22 cellular contexts compared by ENCODE assay signal in genomic region chr17:45237686-45238085, GRCh38. TPM values are rescaled to one million over a fixed set of nuclear protein-coding genes. Genes with fewer than 3 reads are reported as not detected.
DNase-seq lines count a peak whose midpoint lies in the region; ATAC-seq lines count a peak whose summit lies in the region.
"Had no signal": no experiment of that assay in that cellular context is flagged by ENCODE, and none has a peak within 500 bp of the region (broad histone marks: within the 10 kb centered on the region; RNA-seq: fewer than 3 reads in every experiment).

No MANE protein-coding gene starts in this region.

- ATAC-seq in stimulated activated naive CD8-positive, alpha-beta T cell treated with anti-CD3 and anti-CD28 coated beads, Interleukin-15, Interleukin-2, amounts not matched to agents 100 U/mL and 50 U/mL, for 24 hours, result no peak
- ATAC-seq in activated CD8-positive, alpha-beta T cell treated with anti-CD3 and anti-CD28 coated beads, Interleukin-2, amount 10 ng/mL, durations not matched to agents 7 days and 5 days, result no peak
- ATAC-seq in Right ventricle myocardium superior (ENCODE audit: poor library complexity) (no peak), HG02973 (IDR thresholded peaks at IDR 0.05; ENCODE audit: unreplicated experiment) (no peak)
- ATAC-seq: body of pancreas, PC-3, sciatic nerve had no signal

- H3K27me3 Mint-ChIP-seq in stimulated activated naive CD8-positive, alpha-beta T cell treated with anti-CD3 and anti-CD28 coated beads, Interleukin-15, Interleukin-2, amounts not matched to agents 100 ng/mL and 50 ng/mL, for 24 hours, result no peaks in the 10 kb centered on the region
- no peaks in the 10 kb centered on the region for H3K27me3 Mint-ChIP-seq in activated CD8-positive, alpha-beta T cell treated with anti-CD3 and anti-CD28 coated beads, Interleukin-2, amount 10 ng/mL, durations not matched to agents 7 days and 5 days (ENCODE audit: low read depth)
- peaks cover 2 to 16% (median 12%) of the 10 kb centered on the region in 3 donors for H3K27me3 Mint-ChIP-seq in immature natural killer cell (ENCODE audit: low read depth in 3 of 3)

- peaks cover 57% of the 10 kb centered on the region for H3K4me1 Mint-ChIP-seq in stimulated activated naive CD8-positive, alpha-beta T cell treated with anti-CD3 and anti-CD28 coated beads, Interleukin-15, Interleukin-2, amounts not matched to agents 100 ng/mL and 50 ng/mL, for 24 hours (ENCODE audit: low read depth)
- peaks cover 48% of the 10 kb centered on the region for H3K4me1 Mint-ChIP-seq in activated CD8-positive, alpha-beta T cell treated with anti-CD3 and anti-CD28 coated beads, Interleukin-2, amount 10 ng/mL, durations not matched to agents 7 days and 5 days (ENCODE audit: low read depth)
- H3K4me1 Mint-ChIP-seq in immature natural killer cell, result peaks cover 33 to 47% of the 10 kb centered on the region in 2 donors

- DNase-seq in stimulated activated naive CD8-positive, alpha-beta T cell treated with anti-CD3 and anti-CD28 coated beads, Interleukin-15, Interleukin-2, amounts not matched to agents 100 U/mL and 50 U/mL, for 24 hours, result no peak
- DNase-seq in activated CD8-positive, alpha-beta T cell treated with anti-CD3 and anti-CD28 coated beads, Interleukin-2, amount 10 ng/mL, durations not matched to agents 7 days and 5 days, result no peak
- DNase-seq in immature natural killer cell, result no peak
- no peak for DNase-seq in SKM-1 (lab: John Stamatoyannopoulos, UW; ENCODE audit: unreplicated experiment)
- DNase-seq in Right ventricle myocardium superior, result no peak
- DNase-seq: activated naive CD4-positive, alpha-beta T cell; body of pancreas; Caco-2; H7; NCI-H1694 treated with DMSO at 0.1 percent for 48 hours; NCI-H226; NCI-H774; nephron progenitor cell; PC-3; posterior cingulate gyrus; SJCRH30 had no signal

- no peaks in the 10 kb centered on the region for H3K9me3 Mint-ChIP-seq in stimulated activated naive CD8-positive, alpha-beta T cell treated with anti-CD3 and anti-CD28 coated beads, Interleukin-15, Interleukin-2, amounts not matched to agents 100 ng/mL and 50 ng/mL, for 24 hours
- H3K9me3 Mint-ChIP-seq in activated CD8-positive, alpha-beta T cell treated with anti-CD3 and anti-CD28 coated beads, Interleukin-2, amount 10 ng/mL, durations not matched to agents 7 days and 5 days (ENCODE audit: insufficient read depth), result no peaks in the 10 kb centered on the region
- peaks cover 0 to 1% (median 0%) of the 10 kb centered on the region in 6 donors for H3K9me3 Mint-ChIP-seq in immature natural killer cell
- H3K9me3 Mint-ChIP-seq: nephron progenitor cell had no signal

- CTCF ChIA-PET in activated CD8-positive, alpha-beta T cell treated with anti-CD3 and anti-CD28 coated beads, Interleukin-2, amount 10 ng/mL, durations not matched to agents 7 days and 5 days (lab: Charles Lee), result interaction anchor here (3.4 to 12.9 kb wide), 2 partner anchors 10 to 18 kb away, joined by 44 to 410 read pairs; partner anchors contain the start of gene FMNL1

- H3K36me3 Mint-ChIP-seq in stimulated activated naive CD8-positive, alpha-beta T cell treated with anti-CD3 and anti-CD28 coated beads, Interleukin-15, Interleukin-2, amounts not matched to agents 100 ng/mL and 50 ng/mL, for 24 hours (ENCODE audit: low read depth), result peaks cover 63% of the 10 kb centered on the region
- H3K36me3 Mint-ChIP-seq in activated CD8-positive, alpha-beta T cell treated with anti-CD3 and anti-CD28 coated beads, Interleukin-2, amount 10 ng/mL, durations not matched to agents 7 days and 5 days (ENCODE audit: low read depth), result peaks cover 81% of the 10 kb centered on the region
- H3K36me3 Mint-ChIP-seq in immature natural killer cell, result peaks cover 19 to 41% (median 32%) of the 10 kb centered on the region in 3 donors

- POLR2A ChIA-PET in activated CD8-positive, alpha-beta T cell treated with anti-CD3 and anti-CD28 coated beads, Interleukin-2, amount 10 ng/mL, durations not matched to agents 7 days and 5 days (lab: Charles Lee), result interaction anchor here (0.8 to 2.2 kb wide), 2 partner anchors 11 to 16 kb away, joined by 3 to 7 read pairs; partner anchors contain the start of gene FMNL1

- peak overlapping the region; percentile 66 for H3K27ac Mint-ChIP-seq in stimulated activated naive CD8-positive, alpha-beta T cell treated with anti-CD3 and anti-CD28 coated beads, Interleukin-15, Interleukin-2, amounts not matched to agents 100 ng/mL and 50 ng/mL, for 24 hours
- H3K27ac Mint-ChIP-seq in activated CD8-positive, alpha-beta T cell treated with anti-CD3 and anti-CD28 coated beads, Interleukin-2, amount 10 ng/mL, durations not matched to agents 7 days and 5 days, result peak overlapping the region; percentile 39
- H3K27ac Mint-ChIP-seq in immature natural killer cell, result peak overlapping the region; percentile 27 to 84 (median 60)
- H3K27ac Mint-ChIP-seq: nephron progenitor cell had no signal

- intact Hi-C loops in Right ventricle myocardium superior (cut with DNase I), result no loop called here

- no peak overlapping the region for H3K4me3 Mint-ChIP-seq in stimulated activated naive CD8-positive, alpha-beta T cell treated with anti-CD3 and anti-CD28 coated beads, Interleukin-15, Interleukin-2, amounts not matched to agents 100 ng/mL and 50 ng/mL, for 24 hours
- no peak overlapping the region for H3K4me3 Mint-ChIP-seq in activated CD8-positive, alpha-beta T cell treated with anti-CD3 and anti-CD28 coated beads, Interleukin-2, amount 10 ng/mL, durations not matched to agents 7 days and 5 days
- no peak overlapping the region for H3K4me3 Mint-ChIP-seq in immature natural killer cell
- H3K4me3 Mint-ChIP-seq: nephron progenitor cell had no signal

RNA-seq across cellular contexts. Expression of gene FMNL1, which starts 16.0 kb away (rescaled TPM):
- 100 to 1,000 TPM; 375 to 395 TPM for total RNA-seq in activated CD8-positive, alpha-beta T cell treated with anti-CD3 and anti-CD28 coated beads, Interleukin-2, amount 10 ng/mL, durations not matched to agents 7 days and 5 days
- polyA plus RNA-seq in immature natural killer cell, result 10 to 100 TPM; 17.6 to 66.7 (median 25.3) TPM
- 12.0 TPM for total RNA-seq in Right ventricle myocardium superior

RNA-seq across cellular contexts. Expression of gene SPATA32, which starts 24.2 kb away (rescaled TPM):
- under 1 TPM; 0.52 to 0.55 TPM for total RNA-seq in activated CD8-positive, alpha-beta T cell treated with anti-CD3 and anti-CD28 coated beads, Interleukin-2, amount 10 ng/mL, durations not matched to agents 7 days and 5 days
- polyA plus RNA-seq in immature natural killer cell, result under 1 TPM in 1 of 3 donors, not detected in 2; 0.16 TPM
- not detected for total RNA-seq in Right ventricle myocardium superior
- total RNA-seq: Caco-2, fibroblast of lung, HT-29, mesenteric fat pad, PC-3, sciatic nerve had no signal
- polyA plus RNA-seq: fibroblast of lung had no signal

Comparison
In these comparisons a context has a peak if more than half of its experiments do, and no peak if none do; other contexts are left out.
1. RNA of gene FMNL1, which starts 16.0 kb away (total RNA-seq): 375 to 395 TPM in activated CD8-positive, alpha-beta T cell treated with anti-CD3 and anti-CD28 coated beads, Interleukin-2, amount 10 ng/mL, durations not matched to agents 7 days and 5 days; 12.0 TPM in Right ventricle myocardium superior (single experiment); every median in the first group is over 10 times any median in the second.
2. Peak in every context shown above with its lines, with median percentiles within 50 percentile points of each other: H3K27ac Mint-ChIP-seq.